In genomic region chrX:49101629-49101984, GRCh38 we compare ENCODE assay signal across 1 cellular context.
TF ChIP-seq lines count a peak whose summit lies in the region.

No MANE protein-coding gene starts in this region.

TF ChIP-seq in HCT116, 20 proteins besides CTCF, POLR2A, EP300 and RAD21:
- TF ChIP-seq ZBTB33 (IDR thresholded peaks at IDR 0.05; ENCODE audit: extremely low read depth, insufficient replicate concordance, low read length): no peak
- TF ChIP-seq ZFX (IDR thresholded peaks at IDR 0.05): peak; percentile 12; the same call in 1 of the 2 replicates
